In the genomic region with DNA sequence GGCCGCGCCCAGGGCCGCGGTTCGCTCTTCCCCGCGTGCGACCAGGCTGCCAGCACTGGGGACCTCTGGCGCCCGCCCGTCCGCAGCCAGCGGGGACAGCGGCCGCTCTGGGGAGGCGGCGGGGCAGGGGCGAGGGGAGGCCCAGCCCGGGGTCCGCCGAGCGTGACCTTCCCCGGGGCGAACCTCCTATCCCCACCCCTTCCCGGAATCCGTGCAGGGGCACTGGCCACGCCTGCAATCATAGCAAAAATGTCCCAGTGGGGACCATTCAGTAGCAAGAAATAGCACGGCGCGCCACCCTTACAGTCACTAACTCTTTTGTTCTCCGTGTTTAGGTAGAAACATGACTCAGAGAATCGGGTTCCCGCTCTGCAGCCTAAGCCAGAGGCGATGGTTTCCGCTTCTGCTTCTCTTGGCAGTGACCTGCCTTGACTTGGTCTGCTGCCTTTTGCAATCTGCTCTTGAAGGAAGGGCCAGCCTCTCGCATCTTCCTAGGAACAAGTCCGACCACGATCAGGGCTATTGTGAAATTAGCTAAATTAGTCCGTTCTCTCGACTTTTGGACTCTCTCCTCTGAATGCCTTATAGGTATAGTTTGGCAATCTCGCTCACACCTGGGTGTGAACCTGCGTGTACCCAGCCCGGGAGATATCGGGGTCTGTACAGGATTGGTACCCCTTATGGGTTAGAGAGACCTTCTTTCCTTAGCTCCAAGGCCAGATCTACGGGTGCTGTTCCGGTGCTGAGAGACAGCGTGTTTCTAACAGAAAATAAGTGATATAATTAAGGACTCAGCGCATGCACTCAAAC, we compare ENCODE assay signal across 8 cellular contexts.
DNase-seq lines count a peak whose midpoint lies in the region; ATAC-seq and TF ChIP-seq lines count a peak whose summit lies in the region.

No MANE protein-coding gene starts in this region.

- H3K27me3 Mint-ChIP-seq in T-helper 2 cell treated with Interferon-gamma antibody and Interleukin-4, amounts not matched to agents 5 μg/mL and 100 μg/mL, for 36 hours (ENCODE audit: low read depth) = peaks cover 20% of the 10 kb centered on the region

- H3K27me3 ChIP-seq in thymus (ENCODE audit: control insufficient read depth, insufficient read depth) = no peaks in the 10 kb centered on the region
- H3K27me3 ChIP-seq in neuronal stem cell (ENCODE audit: control insufficient read depth in 3 of 3, insufficient read depth in 3 of 3, low read depth in 1 of 3, low read length in 3 of 3) = no peaks in the 10 kb centered on the region

- H3K36me3 Mint-ChIP-seq in T-helper 2 cell treated with Interferon-gamma antibody and Interleukin-4, amounts not matched to agents 5 μg/mL and 100 μg/mL, for 36 hours (ENCODE audit: low read depth) = no peaks in the 10 kb centered on the region

- H3K27ac ChIP-seq in thymus (ENCODE audit: low read depth) (no peak overlapping the region), neuronal stem cell (replicated peaks; ENCODE audit: low read length) (no peak overlapping the region)

- H3K36me3 ChIP-seq in mucosa of descending colon (ENCODE audit: low read depth) = no peaks in the 10 kb centered on the region
- no peaks in the 10 kb centered on the region for H3K36me3 ChIP-seq in thymus (ENCODE audit: control insufficient read depth, insufficient read depth)
- no peaks in the 10 kb centered on the region for H3K36me3 ChIP-seq in neuronal stem cell (replicated peaks in 1 of 2; ENCODE audit: control insufficient read depth in 2 of 2, insufficient read depth in 2 of 2, low read length in 2 of 2)

- intact Hi-C loops in mucosa of descending colon (cut with DNase I, micrococcal nuclease) = no loop called here

- ATAC-seq in HG03095 (IDR thresholded peaks at IDR 0.05; ENCODE audit: unreplicated experiment) (peak; percentile 76), mucosa of descending colon (peak; percentile 89)

- H2BK15ac ChIP-seq in neuronal stem cell (ENCODE audit: low read length) = no peak overlapping the region

- H3K4ac ChIP-seq in neuronal stem cell (ENCODE audit: low read length) = no peak overlapping the region

- H3K4me3 Mint-ChIP-seq in T-helper 2 cell treated with Interferon-gamma antibody and Interleukin-4, amounts not matched to agents 5 μg/mL and 100 μg/mL, for 36 hours = peak overlapping the region; percentile 68

- no peak overlapping the region for H2BK5ac ChIP-seq in neuronal stem cell (ENCODE audit: low read length)

- H4K8ac ChIP-seq in neuronal stem cell (ENCODE audit: low read depth, low read length) = no peak overlapping the region

- H4K91ac ChIP-seq in neuronal stem cell (ENCODE audit: low read depth, low read length, poor library complexity) = no peak overlapping the region

- no peak overlapping the region for H3K14ac ChIP-seq in neuronal stem cell (ENCODE audit: low read length)

- H3K4me1 ChIP-seq in mucosa of descending colon (ENCODE audit: low read depth) (no peaks in the 10 kb centered on the region), thymus (ENCODE audit: control insufficient read depth, insufficient read depth, low read length) (no peaks in the 10 kb centered on the region), neuronal stem cell (ENCODE audit: control insufficient read depth in 2 of 2, insufficient read depth in 1 of 2, low read depth in 1 of 2, low read length in 2 of 2) (no peaks in the 10 kb centered on the region)

- H3K4me3 ChIP-seq in epithelial cell of esophagus (ENCODE audit: low read length) (peak overlapping the region; percentile 14), mucosa of descending colon (no peak overlapping the region), thymus (ENCODE audit: low read length) (peak overlapping the region; percentile 28), neuronal stem cell (ENCODE audit: low read length in 2 of 2) (no peak overlapping the region)

- no peak overlapping the region for H2AK5ac ChIP-seq in neuronal stem cell (ENCODE audit: low read depth, low read length)

- DNase-seq in NCI-H1417 (lab: John Stamatoyannopoulos, UW) = peak in 2 of 3 experiments; percentile 33 to 50
- no peak for DNase-seq in NCI-H1417 treated with DMSO at 0.1 percent for 48 hours (lab: John Stamatoyannopoulos, UW)
- DNase-seq in T-helper 2 cell treated with Interferon-gamma antibody and Interleukin-4, amounts not matched to agents 5 μg/mL and 100 μg/mL, for 36 hours (ENCODE audit: low spot score) = peak; percentile 15
- peak; percentile 94 for DNase-seq in epithelial cell of esophagus (ENCODE audit: low read depth)
- DNase-seq in mucosa of descending colon = peak; percentile 34 to 58 (median 38)
- DNase-seq in neuronal stem cell (ENCODE audit: low spot score) = no peak

- H3K23ac ChIP-seq in neuronal stem cell (ENCODE audit: low read depth, low read length, poor library complexity) = no peak overlapping the region

- no peak overlapping the region for H2AFZ ChIP-seq in neuronal stem cell (ENCODE audit: low read length)

- H3K9me3 Mint-ChIP-seq in T-helper 2 cell treated with Interferon-gamma antibody and Interleukin-4, amounts not matched to agents 5 μg/mL and 100 μg/mL, for 36 hours = no peaks in the 10 kb centered on the region

- peaks cover 10% of the 10 kb centered on the region for H3K4me1 Mint-ChIP-seq in T-helper 2 cell treated with Interferon-gamma antibody and Interleukin-4, amounts not matched to agents 5 μg/mL and 100 μg/mL, for 36 hours (ENCODE audit: low read depth)

- TF ChIP-seq CTCF in epithelial cell of esophagus (IDR thresholded peaks at IDR 0.05; ENCODE audit: insufficient read depth, low read depth, low read length, missing control alignments) (no peak), mucosa of descending colon (IDR thresholded peaks at IDR 0.05) (no peak)

- no peak overlapping the region for H3K9ac ChIP-seq in neuronal stem cell (ENCODE audit: low read depth, low read length, poor library complexity)

- no peak overlapping the region for H3K18ac ChIP-seq in neuronal stem cell (ENCODE audit: low read length)

- no peaks in the 10 kb centered on the region for H3K9me3 ChIP-seq in mucosa of descending colon
- no peaks in the 10 kb centered on the region for H3K9me3 ChIP-seq in thymus (ENCODE audit: control insufficient read depth)
- H3K9me3 ChIP-seq in neuronal stem cell (replicated peaks in 1 of 2; ENCODE audit: control insufficient read depth in 2 of 2, insufficient read depth in 1 of 2, low read depth in 1 of 2, low read length in 2 of 2) = no peaks in the 10 kb centered on the region

- no peak overlapping the region for H3K4me2 ChIP-seq in neuronal stem cell (ENCODE audit: insufficient read depth, low read length, poor library complexity, severe bottlenecking)

- H2BK120ac ChIP-seq in neuronal stem cell (ENCODE audit: low read depth, low read length) = no peak overlapping the region

- H2BK12ac ChIP-seq in neuronal stem cell (ENCODE audit: low read length) = no peak overlapping the region

- WGBS in thymus = 48% methylated on average over 48 of the region's 48 CpGs
- WGBS in neuronal stem cell (ENCODE audit: extremely low coverage in 2 of 2, insufficient read length in 2 of 2, insufficient replicate concordance in 1 of 2), 2 donors = no CpG with 5 or more reads among the region's 48 CpGs

- no peak overlapping the region for H3K27ac Mint-ChIP-seq in T-helper 2 cell treated with Interferon-gamma antibody and Interleukin-4, amounts not matched to agents 5 μg/mL and 100 μg/mL, for 36 hours

- no peaks in the 10 kb centered on the region for H3K79me1 ChIP-seq in neuronal stem cell (ENCODE audit: low read depth, low read length)

Comparison
In these comparisons a context has a peak if more than half of its experiments do, and no peak if none do; other contexts are left out.
1. DNase-seq: peak in NCI-H1417 (2 of 3), T-helper 2 cell treated with Interferon-gamma antibody and Interleukin-4, amounts not matched to agents 5 μg/mL and 100 μg/mL, for 36 hours (single experiment), epithelial cell of esophagus (single experiment) and mucosa of descending colon (3 of 3); none in NCI-H1417 treated with DMSO at 0.1 percent for 48 hours (single experiment) and neuronal stem cell (single experiment).
2. H3K4me3 ChIP-seq: peak in epithelial cell of esophagus (single experiment) and thymus (single experiment); none in mucosa of descending colon (single experiment) and neuronal stem cell (0 of 2).